8 cellular contexts compared by ENCODE assay signal in genomic region chr7:155590215-155591023, GRCh38. TPM values are rescaled to one million over a fixed set of nuclear protein-coding genes. Genes with fewer than 3 reads are reported as not detected.
DNase-seq lines count a peak whose midpoint lies in the region; ATAC-seq and TF ChIP-seq lines count a peak whose summit lies in the region.

No MANE protein-coding gene starts in this region.

- no peak overlapping the region for H2BK15ac ChIP-seq in mesendoderm (replicated peaks; ENCODE audit: low read depth)

- no CpG with 5 or more reads among the region's 20 CpGs for WGBS in mesendoderm (ENCODE audit: extremely low coverage, insufficient coverage, low lambda C conversion rate)
- WGBS in smooth muscle cell (ENCODE audit: low lambda C conversion rate): 83% methylated on average over 20 of the region's 20 CpGs

- H3K79me2 ChIP-seq in mesendoderm (ENCODE audit: control insufficient read depth, insufficient read depth, low read length) (no peaks in the 10 kb centered on the region), smooth muscle cell (ENCODE audit: low read depth) (no peaks in the 10 kb centered on the region), MM.1S (ENCODE audit: low read length) (no peaks in the 10 kb centered on the region)

- H3K23ac ChIP-seq in mesendoderm (ENCODE audit: low read length): no peak overlapping the region

- H3K4me3 Mint-ChIP-seq in activated T-cell treated with anti-CD3 and anti-CD28 coated beads, Interleukin-2, amount 50 U/mL, for 72 hours: no peak overlapping the region

- DNase-seq in NCI-H1436 (lab: John Stamatoyannopoulos, UW): peak; percentile 83
- peak in 49 of 58 donors; percentile 10 to 87 (median 45) for DNase-seq in anterior cingulate cortex (lab: John Stamatoyannopoulos, UW)
- peak; percentile 97 for DNase-seq in mesendoderm
- DNase-seq in smooth muscle cell (lab: John Stamatoyannopoulos, UW; ENCODE audit: unreplicated experiment): no peak
- no peak for DNase-seq in MM.1S
- no peak for DNase-seq in activated T-cell treated with anti-CD3 and anti-CD28 coated beads, Interleukin-2, amount 50 U/mL, for 72 hours

- H3K9me3 ChIP-seq in smooth muscle cell (replicated peaks; ENCODE audit: low read depth) (no peaks in the 10 kb centered on the region), MM.1S (replicated peaks; ENCODE audit: insufficient read depth, low read length) (no peaks in the 10 kb centered on the region)

- H3F3A ChIP-seq in smooth muscle cell (ENCODE audit: low read depth): no peaks in the 10 kb centered on the region
- no peaks in the 10 kb centered on the region for H3F3A ChIP-seq in MM.1S (ENCODE audit: insufficient read depth, low read length)

- H3K27me3 ChIP-seq in mesendoderm (ENCODE audit: insufficient read depth, low read length, poor library complexity) (no peaks in the 10 kb centered on the region), smooth muscle cell (ENCODE audit: low read depth) (no peaks in the 10 kb centered on the region), MM.1S (replicated peaks; ENCODE audit: insufficient read depth, low read length) (peaks cover 45% of the 10 kb centered on the region)

- peaks cover 30% of the 10 kb centered on the region for H3K27me3 Mint-ChIP-seq in activated T-cell treated with anti-CD3 and anti-CD28 coated beads, Interleukin-2, amount 50 U/mL, for 72 hours (ENCODE audit: low read depth)

- peak; percentile 59 for ATAC-seq in GM21619 (IDR thresholded peaks at IDR 0.05; ENCODE audit: unreplicated experiment)
- ATAC-seq in GM21381 (IDR thresholded peaks at IDR 0.05; ENCODE audit: unreplicated experiment): no peak
- no peak for ATAC-seq in activated T-cell treated with anti-CD3 and anti-CD28 coated beads, Interleukin-2, amount 50 U/mL, for 72 hours (replicated peaks in 1 of 2)

- H3K4me1 ChIP-seq in mesendoderm (ENCODE audit: control insufficient read depth, low read depth, low read length) (peaks cover 1% of the 10 kb centered on the region), smooth muscle cell (ENCODE audit: low read depth) (no peaks in the 10 kb centered on the region), MM.1S (ENCODE audit: low read length) (no peaks in the 10 kb centered on the region)

- H3K79me1 ChIP-seq in mesendoderm (ENCODE audit: low read length): no peaks in the 10 kb centered on the region

- H4K5ac ChIP-seq in mesendoderm (ENCODE audit: low read length): no peak overlapping the region

- H3K4me2 ChIP-seq in mesendoderm (ENCODE audit: low read length) (no peak overlapping the region), smooth muscle cell (no peak overlapping the region), MM.1S (ENCODE audit: low read depth, low read length) (no peak overlapping the region)

- H3K4ac ChIP-seq in mesendoderm (ENCODE audit: low read depth, low read length): no peak overlapping the region

- H3K18ac ChIP-seq in mesendoderm (ENCODE audit: low read length): no peak overlapping the region

- H2BK120ac ChIP-seq in mesendoderm (ENCODE audit: low read depth, low read length): no peak overlapping the region

- no peaks in the 10 kb centered on the region for H3K9me3 Mint-ChIP-seq in activated T-cell treated with anti-CD3 and anti-CD28 coated beads, Interleukin-2, amount 50 U/mL, for 72 hours

- H3K9ac ChIP-seq in mesendoderm (ENCODE audit: low read length) (no peak overlapping the region), smooth muscle cell (ENCODE audit: low read depth) (no peak overlapping the region), MM.1S (ENCODE audit: low read length) (no peak overlapping the region)

- no peak overlapping the region for H3K56ac ChIP-seq in mesendoderm (ENCODE audit: low read length)

- no peak overlapping the region for H2BK5ac ChIP-seq in mesendoderm (ENCODE audit: low read length)

- no peak overlapping the region for H2AK5ac ChIP-seq in mesendoderm (ENCODE audit: low read length)

- no peak overlapping the region for H2AFZ ChIP-seq in smooth muscle cell (ENCODE audit: low read depth)
- H2AFZ ChIP-seq in MM.1S (ENCODE audit: low read length): no peak overlapping the region

- no peaks in the 10 kb centered on the region for H3K36me3 Mint-ChIP-seq in activated T-cell treated with anti-CD3 and anti-CD28 coated beads, Interleukin-2, amount 50 U/mL, for 72 hours (ENCODE audit: insufficient read depth in 2 of 2)

- no peak overlapping the region for H3K27ac ChIP-seq in mesendoderm (ENCODE audit: low read depth, low read length)
- H3K27ac ChIP-seq in smooth muscle cell (ENCODE audit: low read depth): no peak overlapping the region
- H3K27ac ChIP-seq in MM.1S (ENCODE audit: low read length): no peak overlapping the region

- no peaks in the 10 kb centered on the region for H3K4me1 Mint-ChIP-seq in activated T-cell treated with anti-CD3 and anti-CD28 coated beads, Interleukin-2, amount 50 U/mL, for 72 hours (ENCODE audit: low read depth)

- TF ChIP-seq CTCF in smooth muscle cell (IDR thresholded peaks at IDR 0.05; ENCODE audit: borderline replicate concordance, insufficient read depth, poor library complexity, severe bottlenecking) (no peak), MM.1S (IDR thresholded peaks at IDR 0.05; ENCODE audit: low read length) (no peak)

- no peak overlapping the region for H3K27ac Mint-ChIP-seq in activated T-cell treated with anti-CD3 and anti-CD28 coated beads, Interleukin-2, amount 50 U/mL, for 72 hours

- H3K4me3 ChIP-seq in mesendoderm (ENCODE audit: low read length) (no peak overlapping the region), smooth muscle cell (no peak overlapping the region), MM.1S (ENCODE audit: low read length) (no peak overlapping the region)

- H4K20me1 ChIP-seq in smooth muscle cell (ENCODE audit: low read depth) (no peaks in the 10 kb centered on the region), MM.1S (ENCODE audit: insufficient read depth, low read length) (no peaks in the 10 kb centered on the region)

- no peak overlapping the region for H4K8ac ChIP-seq in mesendoderm (ENCODE audit: low read depth, low read length)

- H3K36me3 ChIP-seq in mesendoderm (ENCODE audit: control insufficient read depth, insufficient read depth, low read length): no peaks in the 10 kb centered on the region
- H3K36me3 ChIP-seq in smooth muscle cell (ENCODE audit: low read depth): no peaks in the 10 kb centered on the region
- no peaks in the 10 kb centered on the region for H3K36me3 ChIP-seq in MM.1S (replicated peaks; ENCODE audit: insufficient read depth, low read length)

- H3K9me2 ChIP-seq in MM.1S (replicated peaks; ENCODE audit: insufficient read depth, low read length): no peaks in the 10 kb centered on the region

RNA-seq across cellular contexts. Expression of gene CNPY1, which starts 44.1 kb away (rescaled TPM):
- 0.03 TPM for polyA plus RNA-seq in mesendoderm (2013, experiment 1 of 2)
- not detected for polyA plus RNA-seq in mesendoderm (2013, experiment 2 of 2)
- total RNA-seq in smooth muscle cell: 0.09 and 1.0 TPM in 2 replicates
- polyA plus RNA-seq in smooth muscle cell: not detected in 2 replicates
- not detected for total RNA-seq in activated T-cell treated with anti-CD3 and anti-CD28 coated beads, Interleukin-2, amount 50 U/mL, for 72 hours

RNA-seq across cellular contexts. Expression of gene RBM33, which starts 54.0 kb away (rescaled TPM):
- 25.3 TPM for polyA plus RNA-seq in mesendoderm (2013, experiment 1 of 2)
- polyA plus RNA-seq in mesendoderm (2013, experiment 2 of 2): 25.6 TPM
- 16.2 and 22.5 TPM in 2 replicates for total RNA-seq in smooth muscle cell
- polyA plus RNA-seq in smooth muscle cell: 25.3 and 45.7 TPM in 2 replicates
- total RNA-seq in activated T-cell treated with anti-CD3 and anti-CD28 coated beads, Interleukin-2, amount 50 U/mL, for 72 hours: 100 to 1,000 TPM in 1 of 2 donors, 10 to 100 TPM in 1; 93.1 to 104 TPM

Comparison
In these comparisons a context has a peak if more than half of its experiments do, and no peak if none do; other contexts are left out.
1. DNase-seq: peak in NCI-H1436 (single experiment), anterior cingulate cortex (49 of 58) and mesendoderm (single experiment); none in smooth muscle cell (single experiment), MM.1S (single experiment) and activated T-cell treated with anti-CD3 and anti-CD28 coated beads, Interleukin-2, amount 50 U/mL, for 72 hours (0 of 2).